16 cellular contexts compared by ENCODE assay signal in the genomic region with DNA sequence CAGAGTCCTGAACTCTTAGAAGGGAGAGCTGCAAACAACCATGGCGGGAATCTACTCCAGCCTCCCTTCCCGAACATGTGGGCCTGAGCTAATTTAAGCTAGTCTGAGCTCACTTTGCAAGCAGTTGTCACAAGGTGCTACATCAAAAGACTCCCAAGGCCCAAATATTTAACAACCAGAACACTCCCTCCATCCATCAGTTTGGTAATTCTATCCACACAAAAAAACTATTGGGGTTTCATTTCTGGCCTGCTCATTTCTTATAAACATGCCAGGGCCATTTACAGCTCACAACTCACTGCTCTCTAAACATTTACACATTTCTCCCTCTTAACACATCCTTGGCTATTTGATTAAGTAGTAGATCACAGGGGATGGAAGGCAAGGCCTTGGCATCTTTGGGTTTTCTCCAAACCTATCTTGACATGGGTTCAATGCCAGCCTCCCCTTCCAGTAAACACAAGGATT.
"Had no signal": no experiment of that assay in that cellular context is flagged by ENCODE, and none has a peak within 500 bp of the region (broad histone marks: within the 10 kb centered on the region; RNA-seq: fewer than 3 reads in every experiment).

No MANE protein-coding gene starts in this region.

- DNase-seq: activated CD4-positive, alpha-beta T cell treated with anti-CD3 and anti-CD28 coated beads, Interleukin-2, amount 50 U/mL, for 4 hours; activated gamma-delta T cell; adrenal gland; effector memory CD8-positive, alpha-beta T cell; foreskin melanocyte; hypothalamus; islet precursor cell; left ventricle myocardium inferior; mammary epithelial cell; naive thymus-derived CD8-positive, alpha-beta T cell; ovary; spleen; stimulated activated CD8-positive, alpha-beta memory T cell treated with anti-CD3 and anti-CD28 coated beads, Interleukin-4, amount 100 ng/mL, for 48 hours; stimulated activated naive CD4-positive, alpha-beta T cell treated with Interleukin-2 at 50 U/mL for 16 hours; trophoblast cell had no signal

- H3K27ac ChIP-seq: adrenal gland, left ventricle myocardium inferior, ovary, spleen had no signal

- H3K27me3 ChIP-seq: adrenal gland, ovary had no signal

- H3K9me3 ChIP-seq: adrenal gland, ovary had no signal

- H3K4me1 ChIP-seq: adrenal gland, left ventricle myocardium inferior, spleen had no signal

- ATAC-seq: effector memory CD8-positive, alpha-beta T cell; naive thymus-derived CD8-positive, alpha-beta T cell; sciatic nerve had no signal

- H3K4me3 ChIP-seq: adrenal gland, left ventricle myocardium inferior, ovary, spleen had no signal

- H3K36me3 ChIP-seq: adrenal gland, left ventricle myocardium inferior, ovary, spleen had no signal
